In the genomic region with DNA sequence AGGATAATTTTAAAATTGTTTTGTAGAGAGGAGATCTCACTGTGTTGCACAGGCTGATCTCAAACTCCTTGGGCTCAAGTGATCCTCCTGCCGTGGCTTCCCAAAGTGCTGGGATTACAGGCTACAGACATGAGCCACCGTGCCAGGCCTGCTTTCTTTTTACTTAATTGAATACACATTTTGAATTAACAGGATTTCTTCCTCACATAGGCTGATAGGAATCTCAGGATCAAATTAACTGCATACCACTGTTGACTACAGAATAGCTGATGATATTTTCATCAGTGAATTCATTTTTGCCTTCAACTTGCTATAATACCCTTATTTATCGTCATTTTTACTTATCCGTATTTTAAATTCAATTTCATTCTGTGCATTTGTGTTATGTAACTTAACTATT, we compare ENCODE assay signal across 14 cellular contexts.
A peak's percentile ranks its signal among the peaks of the same experiment; 100 is the strongest.
DNase-seq lines count a peak whose midpoint lies in the region; ATAC-seq and TF ChIP-seq lines count a peak whose summit lies in the region.
"Had no signal": no experiment of that assay in that cellular context is flagged by ENCODE, and none has a peak within 500 bp of the region (broad histone marks: within the 10 kb centered on the region; RNA-seq: fewer than 3 reads in every experiment).

No MANE protein-coding gene starts in this region.

- no peaks in the 10 kb centered on the region for H3K36me3 Mint-ChIP-seq in MCF 10A (ENCODE audit: insufficient read depth, unreplicated experiment)
- peaks cover 4% of the 10 kb centered on the region for H3K36me3 Mint-ChIP-seq in natural killer cell treated with Interleukin-12 subunit alpha and Interleukin-12 subunit beta and Interleukin-15 and Interleukin-18, amount 100 ng/mL, for 72 hours
- H3K36me3 Mint-ChIP-seq: CD8-positive, alpha-beta memory T cell had no signal

- no peak overlapping the region for H3K9ac ChIP-seq in mammary epithelial cell (ENCODE audit: insufficient read depth, low read length)
- H3K9ac ChIP-seq: BLaER1 treated with 17β-estradiol and CSF1 and Interleukin-3, amounts not matched to agents 10 nM and 100 nM had no signal

- intact Hi-C loops in MCF 10A (cut with micrococcal nuclease) = no loop called here
- intact Hi-C loops in mammary epithelial cell (cut with micrococcal nuclease) = no loop called here

- H3K27me3 Mint-ChIP-seq in MCF 10A (ENCODE audit: insufficient read depth, unreplicated experiment) = no peaks in the 10 kb centered on the region
- no peaks in the 10 kb centered on the region for H3K27me3 Mint-ChIP-seq in natural killer cell treated with Interleukin-12 subunit alpha and Interleukin-12 subunit beta and Interleukin-15 and Interleukin-18, amount 100 ng/mL, for 72 hours

- dilution Hi-C loops in mammary epithelial cell (cut with HindIII; ENCODE audit: low sequenced_read_pairs) = no loop called here

- H3K27ac ChIP-seq in mammary epithelial cell (ENCODE audit: insufficient read depth, low read depth, low read length) = no peak overlapping the region
- H3K27ac ChIP-seq in WERI-Rb-1 = peak overlapping the region; percentile 2
- H3K27ac ChIP-seq in right atrium auricular region = no peak overlapping the region
- no peak overlapping the region for H3K27ac ChIP-seq in upper lobe of left lung
- H3K27ac ChIP-seq: 22Rv1; A549; BLaER1 treated with 17β-estradiol and CSF1 and Interleukin-3, amounts not matched to agents 10 nM and 100 nM had no signal

- H3K4me3 ChIP-seq in mammary epithelial cell (replicated peaks in 1 of 3; ENCODE audit: insufficient read depth in 1 of 3, low read depth in 2 of 3, low read length in 3 of 3) (no peak overlapping the region), WERI-Rb-1 (ENCODE audit: low read depth, low read length) (no peak overlapping the region), right atrium auricular region (no peak overlapping the region), upper lobe of left lung (no peak overlapping the region)
- H3K4me3 ChIP-seq: A549; BLaER1 treated with 17β-estradiol and CSF1 and Interleukin-3, amounts not matched to agents 10 nM and 100 nM; HAP-1 had no signal

- no peak overlapping the region for H3K4me3 Mint-ChIP-seq in MCF 10A (ENCODE audit: unreplicated experiment)
- H3K4me3 Mint-ChIP-seq in natural killer cell treated with Interleukin-12 subunit alpha and Interleukin-12 subunit beta and Interleukin-15 and Interleukin-18, amount 100 ng/mL, for 72 hours = no peak overlapping the region
- H3K4me3 Mint-ChIP-seq: CD8-positive, alpha-beta memory T cell had no signal

- H3K79me2 ChIP-seq in mammary epithelial cell (ENCODE audit: insufficient read depth, low read length) = no peaks in the 10 kb centered on the region

- H4K20me1 ChIP-seq in mammary epithelial cell (ENCODE audit: insufficient read depth, low read length) = no peaks in the 10 kb centered on the region
- H4K20me1 ChIP-seq: BLaER1 treated with 17β-estradiol and CSF1 and Interleukin-3, amounts not matched to agents 10 nM and 100 nM had no signal

- POLR2A ChIA-PET in MCF 10A (lab: Yijun Ruan, JAX) = interaction anchor here (0.7 to 0.8 kb wide), 2 partner anchors 16 to 50 kb away, joined by 3 to 4 read pairs; no protein-coding TSS in a partner anchor

- H3K27ac Mint-ChIP-seq in MCF 10A (ENCODE audit: low read depth, unreplicated experiment) = peak overlapping the region; percentile 28
- H3K27ac Mint-ChIP-seq in natural killer cell treated with Interleukin-12 subunit alpha and Interleukin-12 subunit beta and Interleukin-15 and Interleukin-18, amount 100 ng/mL, for 72 hours = no peak overlapping the region
- H3K27ac Mint-ChIP-seq: CD8-positive, alpha-beta memory T cell had no signal

- in situ Hi-C loops in mammary epithelial cell (cut with MboI; ENCODE audit: low sequenced_read_pairs in 2 of 2) = no loop called here

- CTCF ChIA-PET in MCF 10A (lab: Yijun Ruan, JAX) = interaction anchor here (0.7 to 3.1 kb wide), 2 partner anchors 8 to 970 kb away, joined by 3 to 16 read pairs; no protein-coding TSS in a partner anchor
- CTCF ChIA-PET in mammary epithelial cell (lab: Charles Lee; ENCODE audit: low non-redundant PET) = no interaction called here

- H3K36me3 ChIP-seq in mammary epithelial cell (ENCODE audit: insufficient read depth, low read length) (no peaks in the 10 kb centered on the region), WERI-Rb-1 (no peaks in the 10 kb centered on the region), right atrium auricular region (no peaks in the 10 kb centered on the region), upper lobe of left lung (no peaks in the 10 kb centered on the region)
- H3K36me3 ChIP-seq: BLaER1 treated with 17β-estradiol and CSF1 and Interleukin-3, amounts not matched to agents 10 nM and 100 nM; HAP-1 had no signal

- WGBS in mammary epithelial cell (ENCODE audit: low coverage, missing lambda C conversion rate) = 35% methylated on average over 4 of the region's 4 CpGs
- 65 to 91% methylated on average over 4 of the region's 4 CpGs for WGBS in upper lobe of left lung, 2 donors

- H3K4me1 Mint-ChIP-seq in MCF 10A (ENCODE audit: insufficient read depth, unreplicated experiment) = peaks cover 13% of the 10 kb centered on the region
- no peaks in the 10 kb centered on the region for H3K4me1 Mint-ChIP-seq in natural killer cell treated with Interleukin-12 subunit alpha and Interleukin-12 subunit beta and Interleukin-15 and Interleukin-18, amount 100 ng/mL, for 72 hours (ENCODE audit: low read depth in 2 of 2)
- H3K4me1 Mint-ChIP-seq: CD8-positive, alpha-beta memory T cell had no signal

- TF ChIP-seq POLR2A in upper lobe of left lung (IDR thresholded peaks at IDR 0.05) = no peak

- no TSS peak for BruUV-seq in MCF 10A (replicated peaks; lab: Mats Ljungman, UMichigan)
- no TSS peak for BruUV-seq in mammary epithelial cell (replicated peaks; lab: Mats Ljungman, UMichigan)

- no peaks in the 10 kb centered on the region for H3K4me1 ChIP-seq in mammary epithelial cell (ENCODE audit: insufficient read depth, low read length)
- no peaks in the 10 kb centered on the region for H3K4me1 ChIP-seq in right atrium auricular region
- no peaks in the 10 kb centered on the region for H3K4me1 ChIP-seq in upper lobe of left lung
- H3K4me1 ChIP-seq: A549, HAP-1 had no signal

- no peak overlapping the region for H2AFZ ChIP-seq in mammary epithelial cell (ENCODE audit: low read depth, low read length)

- DNase-seq in MCF 10A (ENCODE audit: unreplicated experiment) = no peak
- no peak for DNase-seq in mammary epithelial cell
- DNase-seq in SK-N-DZ (ENCODE audit: low spot score) = peak; percentile 38
- peak; percentile 69 for DNase-seq in WERI-Rb-1
- no peak for DNase-seq in right atrium auricular region (ENCODE audit: low spot score)
- DNase-seq in natural killer cell treated with Interleukin-12 subunit alpha and Interleukin-12 subunit beta and Interleukin-15 and Interleukin-18, amount 100 ng/mL, for 72 hours (ENCODE audit: low spot score) = no peak
- DNase-seq in upper lobe of left lung = no peak
- DNase-seq in glomerular visceral epithelial cell (ENCODE audit: extremely low spot score) = no peak
- DNase-seq: CD8-positive, alpha-beta memory T cell; COR-L47 had no signal

- H3K9me3 ChIP-seq in mammary epithelial cell (replicated peaks; ENCODE audit: insufficient read depth, low read length) = peaks cover 10% of the 10 kb centered on the region
- no peaks in the 10 kb centered on the region for H3K9me3 ChIP-seq in WERI-Rb-1 (ENCODE audit: severe bottlenecking)
- H3K9me3 ChIP-seq in right atrium auricular region = no peaks in the 10 kb centered on the region
- no peaks in the 10 kb centered on the region for H3K9me3 ChIP-seq in upper lobe of left lung
- H3K9me3 ChIP-seq: A549, HAP-1 had no signal

- H3K27me3 ChIP-seq in mammary epithelial cell (ENCODE audit: insufficient read depth, low read length) (no peaks in the 10 kb centered on the region), WERI-Rb-1 (ENCODE audit: insufficient read depth, low read depth, severe bottlenecking) (no peaks in the 10 kb centered on the region), right atrium auricular region (no peaks in the 10 kb centered on the region), upper lobe of left lung (no peaks in the 10 kb centered on the region)
- H3K27me3 ChIP-seq: BLaER1 treated with 17β-estradiol and CSF1 and Interleukin-3, amounts not matched to agents 10 nM and 100 nM had no signal

- no peak for ATAC-seq in natural killer cell treated with Interleukin-12 subunit alpha and Interleukin-12 subunit beta and Interleukin-15 and Interleukin-18, amount 100 ng/mL, for 72 hours
- ATAC-seq in upper lobe of left lung (ENCODE audit: low FRiP score in 2 of 2) = no peak
- ATAC-seq: A549 had no signal

- H3K9me3 Mint-ChIP-seq in MCF 10A (ENCODE audit: unreplicated experiment) = no peaks in the 10 kb centered on the region
- H3K9me3 Mint-ChIP-seq in natural killer cell treated with Interleukin-12 subunit alpha and Interleukin-12 subunit beta and Interleukin-15 and Interleukin-18, amount 100 ng/mL, for 72 hours = peaks cover 15% of the 10 kb centered on the region

- TF ChIP-seq EP300 in upper lobe of left lung (IDR thresholded peaks at IDR 0.05) = no peak

- TF ChIP-seq CTCF in MCF 10A (IDR thresholded peaks at IDR 0.05; ENCODE audit: unreplicated experiment) (no peak), mammary epithelial cell (conservative IDR thresholded peaks at IDR 0.05 in 1 of 2, IDR thresholded peaks at IDR 0.05 in 1 of 2; ENCODE audit: extremely low read depth in 1 of 2, insufficient read depth in 1 of 2, low read depth in 1 of 2, low read length in 2 of 2) (no peak), WERI-Rb-1 (IDR thresholded peaks at IDR 0.05; ENCODE audit: low read depth, low read length) (no peak), right atrium auricular region (IDR thresholded peaks at IDR 0.05) (no peak), upper lobe of left lung (IDR thresholded peaks at IDR 0.05) (no peak)

- no peak overlapping the region for H3K4me2 ChIP-seq in mammary epithelial cell (ENCODE audit: insufficient read depth, low read depth, low read length)
- H3K4me2 ChIP-seq: A549; BLaER1 treated with 17β-estradiol and CSF1 and Interleukin-3, amounts not matched to agents 10 nM and 100 nM had no signal

Comparison
In these comparisons a context has a peak if more than half of its experiments do, and no peak if none do; other contexts are left out.
1. DNase-seq: peak in SK-N-DZ (single experiment) and WERI-Rb-1 (single experiment); none in MCF 10A (single experiment), mammary epithelial cell (single experiment), right atrium auricular region (single experiment), natural killer cell treated with Interleukin-12 subunit alpha and Interleukin-12 subunit beta and Interleukin-15 and Interleukin-18, amount 100 ng/mL, for 72 hours (single experiment), upper lobe of left lung (0 of 2) and glomerular visceral epithelial cell (single experiment).